Comparison of ENCODE assay signal across 18 cellular contexts in genomic region chr6:14630136-14630535, GRCh38.
"Had no signal": no experiment of that assay in that cellular context is flagged by ENCODE, and none has a peak within 500 bp of the region (broad histone marks: within the 10 kb centered on the region; RNA-seq: fewer than 3 reads in every experiment).

No MANE protein-coding gene starts in this region.

- H3K9me3 ChIP-seq: MG63, Peyer's patch, SJSA1 had no signal

- H3K27ac ChIP-seq: Peyer's patch, SJSA1 had no signal

- DNase-seq: activated CD4-positive, alpha-beta memory T cell treated with anti-CD3 and anti-CD28 coated beads for 36 hours; activated CD4-positive, alpha-beta T cell treated with anti-CD3 and anti-CD28 coated beads, Interleukin-2, amount 10 ng/mL, durations not matched to agents 7 days and 5 days; activated CD8-positive, alpha-beta memory T cell treated with anti-CD3 and anti-CD28 coated beads for 24 hours; activated gamma-delta T cell; activated naive CD4-positive, alpha-beta T cell treated with anti-CD3 and anti-CD28 coated beads, Interleukin-2, amount 10 ng/mL, durations not matched to agents 7 days and 5 days; activated naive CD8-positive, alpha-beta T cell treated with anti-CD3 and anti-CD28 coated beads for 36 hours; activated T-cell treated with anti-CD3 and anti-CD28 coated beads, Interleukin-2, amount 50 U/mL, for 48 hours; cerebellar nuclear complex; MG63; NCI-H1092 treated with DMSO at 0.1 percent for 48 hours; NCI-H1417 treated with DMSO at 0.1 percent for 48 hours; NCI-H1694; NCI-H2029; NCI-H446; NCI-H526; Peyer's patch; SHP77 had no signal

- H3K27me3 ChIP-seq: MG63, Peyer's patch, SJSA1 had no signal

- H3K4me3 ChIP-seq: MG63, Peyer's patch, SJSA1 had no signal

- H3K4me1 ChIP-seq: SJSA1 had no signal

- H3K36me3 ChIP-seq: MG63, Peyer's patch, SJSA1 had no signal
